ENCODE assay signal across 1 cellular context in the genomic region with DNA sequence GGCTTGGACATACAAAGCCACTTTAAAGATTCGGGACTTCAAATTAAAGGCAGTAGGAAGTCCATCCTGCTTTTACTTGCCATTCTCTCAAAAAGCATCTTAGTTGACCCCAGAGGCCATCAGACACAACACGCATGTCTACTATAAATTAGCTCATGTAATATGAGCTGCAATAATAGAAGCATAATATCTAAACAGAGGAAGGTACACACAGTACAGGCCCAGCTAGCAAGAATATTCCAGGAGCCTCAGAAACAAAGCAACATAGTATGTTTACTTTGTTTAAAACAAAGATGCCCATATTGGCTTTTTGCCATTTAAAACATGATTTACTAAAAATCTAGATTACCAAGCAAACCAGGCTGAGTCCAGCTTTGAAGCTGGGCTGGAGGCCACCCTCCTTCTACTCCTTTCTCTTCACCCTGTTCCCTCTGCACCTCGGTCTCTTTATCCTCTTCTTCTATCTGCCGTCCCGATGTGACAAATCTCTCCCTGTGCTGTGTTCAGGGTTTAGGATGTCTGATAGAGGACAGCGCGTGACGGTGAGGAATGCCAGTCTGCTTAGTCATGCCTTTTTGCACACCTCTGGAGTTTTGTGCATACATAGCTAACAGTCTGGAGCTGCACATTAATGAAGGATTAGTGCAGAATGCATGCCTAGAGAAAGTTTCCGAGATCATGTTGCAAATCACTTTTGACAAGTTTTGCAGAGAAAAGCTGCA.
TF ChIP-seq lines count a peak whose summit lies in the region.

No MANE protein-coding gene starts in this region.

TF ChIP-seq in SK-N-SH, 30 proteins besides CTCF, POLR2A, EP300 and RAD21:
- TF ChIP-seq GABPA (IDR thresholded peaks at IDR 0.05; ENCODE audit: low read depth): no peak
- TF ChIP-seq, protein P1, sequence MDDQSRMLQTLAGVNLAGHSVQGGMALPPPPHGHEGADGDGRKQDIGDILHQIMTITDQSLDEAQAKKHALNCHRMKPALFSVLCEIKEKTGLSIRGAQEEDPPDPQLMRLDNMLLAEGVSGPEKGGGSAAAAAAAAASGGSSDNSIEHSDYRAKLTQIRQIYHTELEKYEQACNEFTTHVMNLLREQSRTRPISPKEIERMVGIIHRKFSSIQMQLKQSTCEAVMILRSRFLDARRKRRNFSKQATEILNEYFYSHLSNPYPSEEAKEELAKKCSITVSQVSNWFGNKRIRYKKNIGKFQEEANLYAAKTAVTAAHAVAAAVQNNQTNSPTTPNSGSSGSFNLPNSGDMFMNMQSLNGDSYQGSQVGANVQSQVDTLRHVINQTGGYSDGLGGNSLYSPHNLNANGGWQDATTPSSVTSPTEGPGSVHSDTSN (IDR thresholded peaks at IDR 0.05): peak; percentile 35; the same call in 1 of the 2 replicates
